In genomic region chr1:209046058-209046417, GRCh38 we compare ENCODE assay signal across 26 cellular contexts.
"Had no signal": no experiment of that assay in that cellular context is flagged by ENCODE, and none has a peak within 500 bp of the region (broad histone marks: within the 10 kb centered on the region; RNA-seq: fewer than 3 reads in every experiment).

No MANE protein-coding gene starts in this region.

- H3K4me3 ChIP-seq: heart right ventricle, hepatocyte, left ventricle myocardium inferior, ovary, prostate gland, skin epidermis, transverse colon, upper lobe of left lung, vagina had no signal

- DNase-seq: heart right ventricle; islet precursor cell; left cardiac atrium; left ventricle myocardium inferior; naive B cell; natural killer cell; nephron progenitor cell; ovary; posterior cingulate gyrus; retina; right cardiac atrium; stimulated activated CD4-positive, alpha-beta T cell treated with anti-CD3 and anti-CD28 coated beads, Interleukin-12 subunit alpha, Interleukin-12 subunit beta, amount 100 ng/mL, for 4 hours; stimulated activated CD4-positive, alpha-beta T cell treated with anti-CD3 and anti-CD28 coated beads, Interleukin-15, amount 100 ng/mL, for 24 hours; stimulated activated CD4-positive, alpha-beta T cell treated with anti-CD3 and anti-CD28 coated beads, Interleukin-4, amount 100 ng/mL, for 24 hours; stimulated activated naive CD4-positive, alpha-beta T cell treated with Interleukin-2 at 50 U/mL for 16 hours; stimulated activated naive CD8-positive, alpha-beta T cell treated with anti-CD3 and anti-CD28 coated beads, Interleukin-15, amount 100 ng/mL, for 72 hours; substantia nigra had no signal

- H2AFZ ChIP-seq: hepatocyte had no signal

- H3K27ac Mint-ChIP-seq: memory B cell; naive B cell; natural killer cell; nephron progenitor cell; stimulated activated memory B cell treated with anti-CD40 and anti-IgM and Interleukin-4, amounts not matched to agents 10 μg/mL and 1 μg/mL and 100 μg/mL, for 72 hours had no signal

- H3K9me3 ChIP-seq: heart right ventricle, left ventricle myocardium inferior, ovary, prostate gland, transverse colon, upper lobe of left lung, vagina had no signal

- H3K27ac ChIP-seq: heart right ventricle, hepatocyte, left ventricle myocardium inferior, ovary, prostate gland, skin epidermis, transverse colon, vagina had no signal

- H3K36me3 ChIP-seq: heart right ventricle, left ventricle myocardium inferior, ovary, prostate gland, transverse colon, upper lobe of left lung, vagina had no signal

- H3K4me3 Mint-ChIP-seq: memory B cell; naive B cell; natural killer cell; nephron progenitor cell; stimulated activated memory B cell treated with anti-CD40 and anti-IgM and Interleukin-4, amounts not matched to agents 10 μg/mL and 1 μg/mL and 100 μg/mL, for 72 hours; stimulated activated naive CD8-positive, alpha-beta T cell treated with anti-CD3 and anti-CD28 coated beads, Interleukin-15, amount 100 ng/mL, for 72 hours had no signal

- H3K9me3 Mint-ChIP-seq: naive B cell; nephron progenitor cell; stimulated activated memory B cell treated with anti-CD40 and anti-IgM and Interleukin-4, amounts not matched to agents 10 μg/mL and 1 μg/mL and 100 μg/mL, for 72 hours; stimulated activated naive CD8-positive, alpha-beta T cell treated with anti-CD3 and anti-CD28 coated beads, Interleukin-15, amount 100 ng/mL, for 72 hours had no signal

- ATAC-seq: heart right ventricle; left cardiac atrium; natural killer cell; right cardiac atrium; sciatic nerve; stimulated activated memory B cell treated with anti-CD40 and anti-IgM and Interleukin-4, amounts not matched to agents 10 μg/mL and 1 μg/mL and 100 μg/mL, for 72 hours; stimulated activated naive CD8-positive, alpha-beta T cell treated with anti-CD3 and anti-CD28 coated beads, Interleukin-15, amount 100 ng/mL, for 72 hours had no signal

- H3K4me1 ChIP-seq: heart right ventricle, left ventricle myocardium inferior, prostate gland, vagina had no signal

- H3K27me3 ChIP-seq: hepatocyte, ovary, transverse colon, upper lobe of left lung, vagina had no signal

- H3K36me3 Mint-ChIP-seq: memory B cell; naive B cell; natural killer cell; stimulated activated memory B cell treated with anti-CD40 and anti-IgM and Interleukin-4, amounts not matched to agents 10 μg/mL and 1 μg/mL and 100 μg/mL, for 72 hours had no signal

- H3K4me1 Mint-ChIP-seq: memory B cell; naive B cell; natural killer cell; nephron progenitor cell; stimulated activated memory B cell treated with anti-CD40 and anti-IgM and Interleukin-4, amounts not matched to agents 10 μg/mL and 1 μg/mL and 100 μg/mL, for 72 hours; stimulated activated naive CD8-positive, alpha-beta T cell treated with anti-CD3 and anti-CD28 coated beads, Interleukin-15, amount 100 ng/mL, for 72 hours had no signal

- H3K4me2 ChIP-seq: hepatocyte had no signal
